In genomic region chr13:109784590-109785140, GRCh38 we compare ENCODE assay signal across 8 cellular contexts. TPM values are rescaled to one million over a fixed set of nuclear protein-coding genes. Genes with fewer than 3 reads are reported as not detected.
DNase-seq lines count a peak whose midpoint lies in the region; ATAC-seq, FAIRE-seq and TF ChIP-seq lines count a peak whose summit lies in the region.

No MANE protein-coding gene starts in this region.

- peak overlapping the region; percentile 92 to 99 (median 96); a peak in 21 of 22 replicates for H3K27ac ChIP-seq in BLaER1 treated with 17β-estradiol and CSF1 and Interleukin-3, amounts not matched to agents 10 nM and 100 nM
- H3K27ac ChIP-seq in right atrium auricular region = peak overlapping the region; percentile 94
- H3K27ac ChIP-seq in Karpas-422 (ENCODE audit: low read length) = no peak overlapping the region

- peaks cover 48 to 69% (median 59%) of the 10 kb centered on the region in 10 experiments for H3K4me1 ChIP-seq in BLaER1 treated with 17β-estradiol and CSF1 and Interleukin-3, amounts not matched to agents 10 nM and 100 nM
- H3K4me1 ChIP-seq in right atrium auricular region = peaks cover 0 to 63% of the 10 kb centered on the region in 2 donors
- no peaks in the 10 kb centered on the region for H3K4me1 ChIP-seq in Karpas-422 (ENCODE audit: low read length)

- H2AFZ ChIP-seq in Karpas-422 (ENCODE audit: low read length) = no peak overlapping the region

- peak; percentile 59 to 72 for TF ChIP-seq CTCF in right atrium auricular region (IDR thresholded peaks at IDR 0.05)

- H3K9me3 ChIP-seq in BLaER1 treated with 17β-estradiol and CSF1 and Interleukin-3, amounts not matched to agents 10 nM and 100 nM (replicated peaks in 1 of 11) = peaks cover 0 to 22% (median 18%) of the 10 kb centered on the region in 11 experiments; a peak in 16 of 22 replicates
- H3K9me3 ChIP-seq in right atrium auricular region = no peaks in the 10 kb centered on the region
- H3K9me3 ChIP-seq in Karpas-422 (ENCODE audit: low read length) = peaks cover 2% of the 10 kb centered on the region; the same call in 1 of the 2 replicates

- peak overlapping the region; percentile 87 to 99 (median 96) for H3K4me2 ChIP-seq in BLaER1 treated with 17β-estradiol and CSF1 and Interleukin-3, amounts not matched to agents 10 nM and 100 nM
- H3K4me2 ChIP-seq in Karpas-422 (ENCODE audit: low read depth, low read length, poor library complexity, severe bottlenecking) = no peak overlapping the region

- no peaks in the 10 kb centered on the region for H3K79me2 ChIP-seq in Karpas-422 (ENCODE audit: low read length)

- no peak for ATAC-seq in GM18907 (IDR thresholded peaks at IDR 0.05; ENCODE audit: unreplicated experiment)

- H4K20me1 ChIP-seq in BLaER1 treated with 17β-estradiol and CSF1 and Interleukin-3, amounts not matched to agents 10 nM and 100 nM = peaks cover 58 to 67% (median 61%) of the 10 kb centered on the region in 11 experiments; a peak in 21 of 22 replicates
- H4K20me1 ChIP-seq in Karpas-422 (ENCODE audit: insufficient read depth, low read depth, low read length) = no peaks in the 10 kb centered on the region

- peak overlapping the region; percentile 71 to 94 (median 89) for H3K4me3 ChIP-seq in BLaER1 treated with 17β-estradiol and CSF1 and Interleukin-3, amounts not matched to agents 10 nM and 100 nM
- peak overlapping the region; percentile 81 to 84 for H3K4me3 ChIP-seq in right atrium auricular region
- no peak overlapping the region for H3K4me3 ChIP-seq in Karpas-422 (ENCODE audit: low read length)

- DNase-seq in HTR-8/SVneo (ENCODE audit: insufficient read length, low spot score) (no peak), T follicular helper cell (ENCODE audit: low read depth) (peak; percentile 50), anterior cingulate cortex (lab: John Stamatoyannopoulos, UW) (peak in 48 of 58 donors; percentile 30 to 79 (median 66)), right atrium auricular region (ENCODE audit: low spot score) (no peak), posterior cingulate gyrus (peak; percentile 70 to 97 (median 77)), Karpas-422 (no peak)

- H3K36me3 ChIP-seq in BLaER1 treated with 17β-estradiol and CSF1 and Interleukin-3, amounts not matched to agents 10 nM and 100 nM = peaks cover 31 to 49% (median 48%) of the 10 kb centered on the region in 11 experiments
- H3K36me3 ChIP-seq in right atrium auricular region (peaks cover 52% of the 10 kb centered on the region), Karpas-422 (ENCODE audit: insufficient read depth, low read length) (no peaks in the 10 kb centered on the region)

- H3K9me2 ChIP-seq in Karpas-422 (replicated peaks; ENCODE audit: insufficient read depth, low read length) = no peaks in the 10 kb centered on the region

- H3K9ac ChIP-seq in BLaER1 treated with 17β-estradiol and CSF1 and Interleukin-3, amounts not matched to agents 10 nM and 100 nM = peak overlapping the region; percentile 94 to 99 (median 96)
- H3K9ac ChIP-seq in Karpas-422 (ENCODE audit: low read length) = no peak overlapping the region

- peak; percentile 49 for FAIRE-seq in HTR-8/SVneo (lab: Jason Lieb, UNC)

- intact Hi-C loops in posterior cingulate gyrus (cut with DNase I) = loop anchor here (2.0 to 5.0 kb wide), 2 partner anchors 637 to 824 kb away; no protein-coding TSS in a partner anchor

- no peaks in the 10 kb centered on the region for H3K27me3 ChIP-seq in BLaER1 treated with 17β-estradiol and CSF1 and Interleukin-3, amounts not matched to agents 10 nM and 100 nM
- H3K27me3 ChIP-seq in right atrium auricular region = no peaks in the 10 kb centered on the region
- no peaks in the 10 kb centered on the region for H3K27me3 ChIP-seq in Karpas-422 (ENCODE audit: low read length)

RNA-seq across cellular contexts. Expression of gene IRS2, which starts 1.7 kb away (rescaled TPM):
- 10 to 100 TPM; 21.2 to 57.6 TPM for total RNA-seq in right atrium auricular region
- not detected in 2 replicates for total RNA-seq in Karpas-422 (2014; rRNA removed; shearing (Covaris generic); ENCODE audit: low replicate concordance)

Comparison
In these comparisons a context has a peak if more than half of its experiments do, and no peak if none do; other contexts are left out.
1. DNase-seq: peak in T follicular helper cell (single experiment), anterior cingulate cortex (48 of 58) and posterior cingulate gyrus (10 of 10); none in HTR-8/SVneo (single experiment), right atrium auricular region (single experiment) and Karpas-422 (single experiment).
2. RNA of gene IRS2, which starts 1.7 kb away (total RNA-seq): 21.2 to 57.6 TPM in right atrium auricular region; not detected in Karpas-422; every median in the first group is over 10 times any median in the second.